Comparison of ENCODE assay signal across 8 cellular contexts in the genomic region with DNA sequence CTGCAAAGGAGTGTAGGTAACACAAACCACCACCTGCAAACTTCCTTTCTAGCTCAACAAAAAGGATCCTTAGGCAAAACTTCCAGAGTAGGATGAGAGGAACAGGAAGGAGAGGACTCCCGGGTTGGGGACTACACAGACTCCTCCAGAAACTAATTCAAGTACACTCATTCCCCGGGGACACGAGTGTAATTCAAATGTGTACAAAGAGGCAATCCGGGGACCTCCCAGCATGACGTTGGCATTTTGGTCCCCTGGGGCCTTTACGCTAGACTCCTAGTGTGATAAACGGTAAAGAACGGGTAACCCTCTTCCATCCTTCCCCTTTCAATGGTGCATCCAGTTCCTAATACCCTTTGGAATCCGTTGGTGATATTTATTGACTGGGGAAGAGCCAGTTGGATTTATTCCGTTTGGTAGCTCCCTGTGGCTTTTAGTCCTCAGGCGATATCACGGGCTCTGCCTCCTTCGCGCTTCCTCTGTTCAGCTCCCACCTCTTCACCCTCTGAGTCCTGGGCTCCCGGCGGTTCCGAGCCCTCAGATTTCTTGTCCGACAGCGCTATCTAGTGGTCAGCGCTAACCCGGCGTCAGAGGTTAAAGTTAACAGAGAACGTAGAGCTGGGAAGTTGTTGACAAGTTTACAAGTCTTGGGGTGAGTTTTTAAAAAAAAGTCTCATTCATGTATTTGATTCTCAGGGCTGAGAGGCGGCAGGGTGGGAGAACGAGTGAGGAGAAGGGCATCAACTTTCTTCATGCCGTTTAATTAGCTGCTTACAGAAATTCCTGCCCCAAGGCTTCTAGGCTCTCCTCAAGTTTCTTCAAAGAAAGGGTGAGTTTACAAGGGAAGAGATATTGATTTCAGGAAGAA. TPM values are rescaled to one million over a fixed set of nuclear protein-coding genes. Genes with fewer than 3 reads are reported as not detected.
DNase-seq lines count a peak whose midpoint lies in the region; ATAC-seq, FAIRE-seq and TF ChIP-seq lines count a peak whose summit lies in the region.

No MANE protein-coding gene starts in this region.

- peak; percentile 92 for DNase-seq in ELF-1 (ENCODE audit: low read depth, low spot score)
- peak; percentile 95 for DNase-seq in GM23338 (ENCODE audit: low spot score)
- peak; percentile 72 for DNase-seq in RWPE1 (ENCODE audit: low spot score)
- DNase-seq in activated T-helper 9 cell treated with anti-CD3 and anti-CD28 coated beads, Interleukin-2, amount 50 U/mL, for 16 hours (ENCODE audit: low read depth): peak; percentile 66
- DNase-seq in frontal cortex (ENCODE audit: low spot score in 2 of 2): peak in 1 of 2 donors; percentile 67
- DNase-seq in ovary: peak; percentile 82 to 91 (median 91)
- DNase-seq in tibial artery: peak; percentile 92

- no peaks in the 10 kb centered on the region; the same call in 1 of the 2 replicates for H3F3A ChIP-seq in GM23338 (replicated peaks; ENCODE audit: low read depth)

- POLR2A ChIA-PET in RWPE1 (lab: Yijun Ruan, JAX; ENCODE audit: low non-redundant PET): no interaction called here

- no peaks in the 10 kb centered on the region for H3K9me2 ChIP-seq in GM23338 (ENCODE audit: insufficient read depth)

- H2AFZ ChIP-seq in GM23338: peak overlapping the region; percentile 99
- peak overlapping the region; percentile 64; the same call in 1 of the 2 replicates for H2AFZ ChIP-seq in KMS-11 (ENCODE audit: low read depth)

- H3K27me3 Mint-ChIP-seq in GM23338 (ENCODE audit: insufficient read depth, low read depth, poor library complexity): peaks cover 54% of the 10 kb centered on the region

- no peak overlapping the region for H3K9ac ChIP-seq in KMS-11

- no peaks in the 10 kb centered on the region; the same call in 2 of the 3 replicates for H3K9me3 Mint-ChIP-seq in GM23338

- TF ChIP-seq CTCF in GM23338 (conservative IDR thresholded peaks at IDR 0.05; ENCODE audit: low read depth in 2 of 2): peak; percentile 96 to 97
- peak; percentile 78 for TF ChIP-seq CTCF in KMS-11 (conservative IDR thresholded peaks at IDR 0.05; ENCODE audit: low read depth, low read length)
- peak; percentile 85 for TF ChIP-seq CTCF in RWPE1 (conservative IDR thresholded peaks at IDR 0.05; ENCODE audit: low read depth)
- TF ChIP-seq CTCF in ovary (IDR thresholded peaks at IDR 0.05): peak; percentile 78 to 89 (median 83)
- TF ChIP-seq CTCF in tibial artery (IDR thresholded peaks at IDR 0.05): peak; percentile 85 to 93

- CTCF ChIA-PET in RWPE1 (lab: Yijun Ruan, JAX): interaction anchor here (0.5 to 2.0 kb wide), 27 partner anchors 12 to 1885 kb away, joined by 3 to 17 read pairs (median 4); no protein-coding TSS in a partner anchor

- H4K20me1 ChIP-seq in GM23338 (replicated peaks; ENCODE audit: insufficient read depth) (no peaks in the 10 kb centered on the region), KMS-11 (ENCODE audit: insufficient read depth) (no peaks in the 10 kb centered on the region)

- FAIRE-seq in frontal cortex (lab: Jason Lieb, UNC): peak; percentile 30

- TF ChIP-seq POLR2A in ovary (IDR thresholded peaks at IDR 0.05): no peak

- peak overlapping the region; percentile 98 for H3K4me2 ChIP-seq in GM23338
- H3K4me2 ChIP-seq in KMS-11: peak overlapping the region; percentile 41; the same call in 1 of the 2 replicates

- H3K27ac ChIP-seq in GM23338 (ENCODE audit: low read depth) (no peak overlapping the region), KMS-11 (no peak overlapping the region), RWPE1 (no peak overlapping the region), ovary (no peak overlapping the region), tibial artery (peak overlapping the region; percentile 53 to 68)

- H3K4me3 Mint-ChIP-seq in GM23338: peak overlapping the region; percentile 78

- H3K4me1 ChIP-seq in GM23338 (ENCODE audit: insufficient read depth): peaks cover 45% of the 10 kb centered on the region
- no peaks in the 10 kb centered on the region for H3K4me1 ChIP-seq in KMS-11 (ENCODE audit: low read depth, poor library complexity, severe bottlenecking)
- H3K4me1 ChIP-seq in ovary (ENCODE audit: insufficient read depth): peaks cover 1% of the 10 kb centered on the region
- peaks cover 0 to 28% (median 8%) of the 10 kb centered on the region in 4 donors for H3K4me1 ChIP-seq in tibial artery

- H3K27me3 ChIP-seq in GM23338 (ENCODE audit: insufficient read depth) (peaks cover 58% of the 10 kb centered on the region), KMS-11 (ENCODE audit: insufficient read depth, low read depth) (no peaks in the 10 kb centered on the region), ovary (no peaks in the 10 kb centered on the region), tibial artery (no peaks in the 10 kb centered on the region)

- TF ChIP-seq EP300 in ovary (IDR thresholded peaks at IDR 0.05): no peak

- intact Hi-C loops in ovary (cut with DNase I): loop anchor here (5.0 to 10.0 kb wide), 8 partner anchors 114 to 1474 kb away; no protein-coding TSS in a partner anchor
- intact Hi-C loops in tibial artery (cut with DNase I; ENCODE audit: low total_unique reads): loop anchor here (2.0 to 10.0 kb wide), 5 partner anchors 106 to 1354 kb away; no protein-coding TSS in a partner anchor

- peak; percentile 48 for ATAC-seq in GM23338

- no peak overlapping the region for H3K27ac Mint-ChIP-seq in GM23338

- H3K9me3 ChIP-seq in ovary: no peaks in the 10 kb centered on the region
- no peaks in the 10 kb centered on the region for H3K9me3 ChIP-seq in tibial artery

- H3K79me2 ChIP-seq in GM23338 (replicated peaks; ENCODE audit: insufficient read depth): no peaks in the 10 kb centered on the region
- no peaks in the 10 kb centered on the region for H3K79me2 ChIP-seq in KMS-11 (ENCODE audit: insufficient read depth, low read depth)

- H3K36me3 ChIP-seq in GM23338 (ENCODE audit: insufficient read depth) (no peaks in the 10 kb centered on the region), KMS-11 (ENCODE audit: insufficient read depth) (no peaks in the 10 kb centered on the region), ovary (no peaks in the 10 kb centered on the region), tibial artery (no peaks in the 10 kb centered on the region)

- H3K4me3 ChIP-seq in GM23338: peak overlapping the region; percentile 80
- H3K4me3 ChIP-seq in KMS-11 (IDR thresholded peaks at IDR 0.05; ENCODE audit: insufficient read depth, low read depth, low read length): no peak overlapping the region
- no peak overlapping the region for H3K4me3 ChIP-seq in ovary
- H3K4me3 ChIP-seq in tibial artery: peak overlapping the region; percentile 38 to 39

- peaks cover 57% of the 10 kb centered on the region for H3K4me1 Mint-ChIP-seq in GM23338

- 8 to 9% (median 9%) methylated on average over 26 of the region's 26 CpGs for WGBS in ovary, 3 donors

- H3K36me3 Mint-ChIP-seq in GM23338 (ENCODE audit: low read depth): no peaks in the 10 kb centered on the region

TF ChIP-seq in GM23338, 12 proteins besides CTCF, POLR2A, EP300 and RAD21:
- TF ChIP-seq EZH2 (IDR thresholded peaks at IDR 0.05; ENCODE audit: low read depth, unreplicated experiment) (peak; percentile 59), JUNB (IDR thresholded peaks at IDR 0.05; ENCODE audit: unreplicated experiment) (no peak), ZNF114 (CRISPR knock-in tag; IDR thresholded peaks at IDR 0.05) (no peak)
- TF ChIP-seq, protein P1, sequence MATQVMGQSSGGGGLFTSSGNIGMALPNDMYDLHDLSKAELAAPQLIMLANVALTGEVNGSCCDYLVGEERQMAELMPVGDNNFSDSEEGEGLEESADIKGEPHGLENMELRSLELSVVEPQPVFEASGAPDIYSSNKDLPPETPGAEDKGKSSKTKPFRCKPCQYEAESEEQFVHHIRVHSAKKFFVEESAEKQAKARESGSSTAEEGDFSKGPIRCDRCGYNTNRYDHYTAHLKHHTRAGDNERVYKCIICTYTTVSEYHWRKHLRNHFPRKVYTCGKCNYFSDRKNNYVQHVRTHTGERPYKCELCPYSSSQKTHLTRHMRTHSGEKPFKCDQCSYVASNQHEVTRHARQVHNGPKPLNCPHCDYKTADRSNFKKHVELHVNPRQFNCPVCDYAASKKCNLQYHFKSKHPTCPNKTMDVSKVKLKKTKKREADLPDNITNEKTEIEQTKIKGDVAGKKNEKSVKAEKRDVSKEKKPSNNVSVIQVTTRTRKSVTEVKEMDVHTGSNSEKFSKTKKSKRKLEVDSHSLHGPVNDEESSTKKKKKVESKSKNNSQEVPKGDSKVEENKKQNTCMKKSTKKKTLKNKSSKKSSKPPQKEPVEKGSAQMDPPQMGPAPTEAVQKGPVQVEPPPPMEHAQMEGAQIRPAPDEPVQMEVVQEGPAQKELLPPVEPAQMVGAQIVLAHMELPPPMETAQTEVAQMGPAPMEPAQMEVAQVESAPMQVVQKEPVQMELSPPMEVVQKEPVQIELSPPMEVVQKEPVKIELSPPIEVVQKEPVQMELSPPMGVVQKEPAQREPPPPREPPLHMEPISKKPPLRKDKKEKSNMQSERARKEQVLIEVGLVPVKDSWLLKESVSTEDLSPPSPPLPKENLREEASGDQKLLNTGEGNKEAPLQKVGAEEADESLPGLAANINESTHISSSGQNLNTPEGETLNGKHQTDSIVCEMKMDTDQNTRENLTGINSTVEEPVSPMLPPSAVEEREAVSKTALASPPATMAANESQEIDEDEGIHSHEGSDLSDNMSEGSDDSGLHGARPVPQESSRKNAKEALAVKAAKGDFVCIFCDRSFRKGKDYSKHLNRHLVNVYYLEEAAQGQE (IDR thresholded peaks at IDR 0.05; ENCODE audit: unreplicated experiment): no peak

RNA-seq across cellular contexts. Expression of gene COL12A1, which starts 2.9 kb away (rescaled TPM):
- total RNA-seq in GM23338 (2014; rRNA removed; shearing (Covaris generic)): 4.0 and 6.3 TPM in 2 replicates
- polyA plus RNA-seq in GM23338 (2016; fragmentation: Nextera tagmentation; extraction: Ambion mirVana) (0.39 and 1.2 TPM in 2 replicates), ovary (100 to 1,000 TPM; 134 to 165 TPM)
- total RNA-seq in frontal cortex (22.8 TPM), ovary (100 to 1,000 TPM; 145 to 277 (median 194) TPM)

RNA-seq across cellular contexts. Expression of gene COX7A2, which starts 34.8 kb away (rescaled TPM):
- total RNA-seq in GM23338 (2014; rRNA removed; shearing (Covaris generic)): 93.7 and 109 TPM in 2 replicates
- polyA plus RNA-seq in GM23338 (2016; fragmentation: Nextera tagmentation; extraction: Ambion mirVana) (963 and 996 TPM in 2 replicates), ovary (100 to 1,000 TPM; 316 to 377 TPM)
- total RNA-seq in frontal cortex (247 TPM), ovary (100 to 1,000 TPM; 178 to 297 (median 202) TPM)

Comparison
In these comparisons a context has a peak if more than half of its experiments do, and no peak if none do; other contexts are left out.
1. H3K27ac ChIP-seq: peak in tibial artery (2 of 2); none in GM23338 (single experiment), KMS-11 (single experiment), RWPE1 (single experiment) and ovary (0 of 2).
2. H3K4me3 ChIP-seq: peak in GM23338 (single experiment) and tibial artery (2 of 2); none in KMS-11 (single experiment) and ovary (single experiment).
3. Peak in every context shown above with its lines, with median percentiles within 50 percentile points of each other: CTCF ChIP-seq.